ENCODE assay signal across 12 cellular contexts in genomic region chr18:63160172-63160995, GRCh38.
DNase-seq lines count a peak whose midpoint lies in the region; ATAC-seq lines count a peak whose summit lies in the region.
"Had no signal": no experiment of that assay in that cellular context is flagged by ENCODE, and none has a peak within 500 bp of the region (broad histone marks: within the 10 kb centered on the region; RNA-seq: fewer than 3 reads in every experiment).

No MANE protein-coding gene starts in this region.

- H3K9ac ChIP-seq in duodenal mucosa (ENCODE audit: low read depth in 1 of 2, low read length in 2 of 2), result no peak overlapping the region

- H3K27me3 Mint-ChIP-seq in T-helper 17 cell, result no peaks in the 10 kb centered on the region
- H3K27me3 Mint-ChIP-seq in stimulated activated naive CD8-positive, alpha-beta T cell treated with anti-CD3 and anti-CD28 coated beads, Interleukin-15, amount 100 ng/mL, for 72 hours, result no peaks in the 10 kb centered on the region

- peak overlapping the region; percentile 2 for H3K27ac ChIP-seq in duodenal mucosa (ENCODE audit: low read depth, low read length)
- H3K27ac ChIP-seq: A549 had no signal

- H3K4me1 ChIP-seq in duodenal mucosa (ENCODE audit: control insufficient read depth in 1 of 2, insufficient read depth in 2 of 2, low read length in 2 of 2), result peaks cover 64 to 69% of the 10 kb centered on the region in 2 donors

- no peak for ATAC-seq in T-helper 17 cell
- no peak for ATAC-seq in stimulated activated naive CD8-positive, alpha-beta T cell treated with anti-CD3 and anti-CD28 coated beads, Interleukin-15, amount 100 ng/mL, for 72 hours
- ATAC-seq in HG03378 (IDR thresholded peaks at IDR 0.05; ENCODE audit: unreplicated experiment), result no peak
- no peak for ATAC-seq in GM21423 (IDR thresholded peaks at IDR 0.05; ENCODE audit: unreplicated experiment)
- ATAC-seq: A549, pancreas had no signal

- DNase-seq in activated CD4-positive, alpha-beta T cell treated with anti-CD3 and anti-CD28 coated beads for 48 hours, result peak; percentile 47
- no peak for DNase-seq in activated CD4-positive, alpha-beta T cell treated with anti-CD3 and anti-CD28 coated beads for 1 hour
- DNase-seq in T-helper 17 cell, result peak in 2 of 3 donors; percentile 27 to 47
- DNase-seq in stimulated activated naive CD8-positive, alpha-beta T cell treated with anti-CD3 and anti-CD28 coated beads, Interleukin-15, amount 100 ng/mL, for 72 hours, result peak in 1 of 2 donors; percentile 46
- DNase-seq in NCI-H146 treated with DMSO at 0.1 percent for 48 hours (lab: John Stamatoyannopoulos, UW; ENCODE audit: unreplicated experiment), result no peak
- DNase-seq: effector CD8-positive, alpha-beta T cell; MV-4-11; pancreas had no signal

- peaks cover 0 to 4% of the 10 kb centered on the region in 2 donors for H3K9me3 Mint-ChIP-seq in stimulated activated naive CD8-positive, alpha-beta T cell treated with anti-CD3 and anti-CD28 coated beads, Interleukin-15, amount 100 ng/mL, for 72 hours

- H3K27ac Mint-ChIP-seq in T-helper 17 cell, result peak overlapping the region; percentile 100
- peak overlapping the region; percentile 98 to 99 for H3K27ac Mint-ChIP-seq in stimulated activated naive CD8-positive, alpha-beta T cell treated with anti-CD3 and anti-CD28 coated beads, Interleukin-15, amount 100 ng/mL, for 72 hours

- H3K4me1 Mint-ChIP-seq in T-helper 17 cell, result peaks cover 87% of the 10 kb centered on the region
- peaks cover 95% of the 10 kb centered on the region for H3K4me1 Mint-ChIP-seq in stimulated activated naive CD8-positive, alpha-beta T cell treated with anti-CD3 and anti-CD28 coated beads, Interleukin-15, amount 100 ng/mL, for 72 hours

- H3K4me3 Mint-ChIP-seq in T-helper 17 cell, result peak overlapping the region; percentile 94
- H3K4me3 Mint-ChIP-seq in stimulated activated naive CD8-positive, alpha-beta T cell treated with anti-CD3 and anti-CD28 coated beads, Interleukin-15, amount 100 ng/mL, for 72 hours, result peak overlapping the region; percentile 72 to 90

- no peaks in the 10 kb centered on the region for H3K27me3 ChIP-seq in duodenal mucosa (ENCODE audit: control insufficient read depth in 1 of 2, insufficient read depth in 2 of 2, low read length in 2 of 2)
- H3K27me3 ChIP-seq: pancreas had no signal

- H3K36me3 ChIP-seq in duodenal mucosa (ENCODE audit: control insufficient read depth in 1 of 2, insufficient read depth in 2 of 2, low read length in 2 of 2), result no peaks in the 10 kb centered on the region
- H3K36me3 ChIP-seq: pancreas had no signal

- peaks cover 7% of the 10 kb centered on the region for H3K36me3 Mint-ChIP-seq in T-helper 17 cell (ENCODE audit: low read depth)

- H3K9me3 ChIP-seq in T-helper 17 cell (ENCODE audit: control insufficient read depth, low read length, poor library complexity, severe bottlenecking) (no peaks in the 10 kb centered on the region), duodenal mucosa (ENCODE audit: control insufficient read depth in 1 of 2, low read length in 2 of 2) (no peaks in the 10 kb centered on the region)
- H3K9me3 ChIP-seq: A549, pancreas had no signal

- H3K4me3 ChIP-seq in duodenal mucosa (ENCODE audit: low read depth in 1 of 2, low read length in 2 of 2), result no peak overlapping the region
- H3K4me3 ChIP-seq: A549, pancreas had no signal

Comparison
In these comparisons a context has a peak if more than half of its experiments do, and no peak if none do; other contexts are left out.
1. DNase-seq: peak in activated CD4-positive, alpha-beta T cell treated with anti-CD3 and anti-CD28 coated beads for 48 hours (single experiment) and T-helper 17 cell (2 of 3); none in activated CD4-positive, alpha-beta T cell treated with anti-CD3 and anti-CD28 coated beads for 1 hour (single experiment) and NCI-H146 treated with DMSO at 0.1 percent for 48 hours (single experiment).